ENCODE assay signal across 20 cellular contexts in the genomic region with DNA sequence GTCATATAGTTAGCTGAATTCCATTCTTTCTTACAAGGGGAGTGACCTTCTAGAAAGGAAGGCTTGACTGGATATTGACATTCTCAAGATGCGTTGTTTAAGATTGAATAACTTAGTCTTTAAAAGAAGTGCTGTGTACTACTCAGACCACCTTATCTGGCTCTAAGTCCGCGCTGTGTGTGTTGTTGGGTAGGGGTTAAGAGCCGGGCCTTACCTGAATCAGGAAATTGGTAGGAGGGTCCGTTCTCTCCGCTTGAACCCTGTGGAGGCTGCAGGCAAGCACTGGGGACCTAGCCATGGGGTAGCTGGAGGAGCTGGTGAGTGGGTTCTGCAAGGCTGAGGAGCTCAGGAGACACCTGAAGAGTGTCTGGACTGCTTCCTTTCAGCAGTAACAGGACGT. TPM values are rescaled to one million over a fixed set of nuclear protein-coding genes. Genes with fewer than 3 reads are reported as not detected.
"Had no signal": no experiment of that assay in that cellular context is flagged by ENCODE, and none has a peak within 500 bp of the region (broad histone marks: within the 10 kb centered on the region; RNA-seq: fewer than 3 reads in every experiment).

No MANE protein-coding gene starts in this region.

- ATAC-seq: heart left ventricle, left colon, left ventricle myocardium superior had no signal

- DNase-seq: cortex of kidney; dorsolateral prefrontal cortex; effector CD8-positive, alpha-beta T cell; foreskin melanocyte; heart left ventricle; hippocampal formation; left colon; left ventricle myocardium superior; mesendoderm; naive thymus-derived CD8-positive, alpha-beta T cell; posterior cingulate gyrus; sigmoid colon; tibial artery; upper lobe of right lung had no signal

- H3K27me3 Mint-ChIP-seq: naive thymus-derived CD8-positive, alpha-beta T cell had no signal

- H3K4me3 ChIP-seq: dorsolateral prefrontal cortex, heart left ventricle, right atrium auricular region, sigmoid colon, skin epidermis, tibial artery, upper lobe of right lung had no signal

- H3K36me3 Mint-ChIP-seq: naive thymus-derived CD8-positive, alpha-beta T cell had no signal

- H3K36me3 ChIP-seq: heart left ventricle, right atrium auricular region, sigmoid colon, tibial artery, upper lobe of right lung had no signal

- H3K27me3 ChIP-seq: heart left ventricle, right atrium auricular region, sigmoid colon, tibial artery, upper lobe of right lung had no signal

- H3K9me3 ChIP-seq: heart left ventricle, right atrium auricular region, sigmoid colon, tibial artery, upper lobe of right lung had no signal

- H3K4me1 ChIP-seq: heart left ventricle, right atrium auricular region, sigmoid colon, tibial artery, upper lobe of right lung had no signal

- H3K9me3 Mint-ChIP-seq: naive thymus-derived CD8-positive, alpha-beta T cell had no signal

- H3K27ac ChIP-seq: dorsolateral prefrontal cortex, heart left ventricle, right atrium auricular region, sigmoid colon, skin epidermis, tibial artery, upper lobe of right lung had no signal

RNA-seq across cellular contexts. Expression of gene SCML4, which starts 9.0 kb away (rescaled TPM):
- total RNA-seq: glomerular endothelial cell, kidney epithelial cell, lung microvascular endothelial cell, osteocyte had no signal
